21 cellular contexts compared by ENCODE assay signal in genomic region chr21:44253832-44254700, GRCh38. TPM values are rescaled to one million over a fixed set of nuclear protein-coding genes. Genes with fewer than 3 reads are reported as not detected.
A peak's percentile ranks its signal among the peaks of the same experiment; 100 is the strongest.
DNase-seq lines count a peak whose midpoint lies in the region; ATAC-seq and TF ChIP-seq lines count a peak whose summit lies in the region.
"Had no signal": no experiment of that assay in that cellular context is flagged by ENCODE, and none has a peak within 500 bp of the region (broad histone marks: within the 10 kb centered on the region; RNA-seq: fewer than 3 reads in every experiment).

No MANE protein-coding gene starts in this region.

- peak; percentile 63 for TF ChIP-seq CTCF in MM.1S (IDR thresholded peaks at IDR 0.05; ENCODE audit: low read length)
- TF ChIP-seq CTCF in hepatocyte (IDR thresholded peaks at IDR 0.05; ENCODE audit: poor library complexity) = no peak
- TF ChIP-seq CTCF in spleen (IDR thresholded peaks at IDR 0.05 in 8 of 11, conservative IDR thresholded peaks at IDR 0.05 in 3 of 11) = no peak
- no peak for TF ChIP-seq CTCF in esophagus muscularis mucosa (IDR thresholded peaks at IDR 0.05)

- no peak overlapping the region for H3K4me3 Mint-ChIP-seq in activated naive CD4-positive, alpha-beta T cell treated with anti-CD3 and anti-CD28 coated beads, Interleukin-2, amount 50 U/mL, for 24 hours
- no peak overlapping the region for H3K4me3 Mint-ChIP-seq in effector memory CD8-positive, alpha-beta T cell
- H3K4me3 Mint-ChIP-seq: nephron progenitor cell had no signal

- H3K4me2 ChIP-seq in MM.1S (ENCODE audit: low read depth, low read length) = no peak overlapping the region
- H3K4me2 ChIP-seq in hepatocyte = no peak overlapping the region

- H3K27me3 ChIP-seq in MM.1S (replicated peaks; ENCODE audit: insufficient read depth, low read length) (peaks cover 42% of the 10 kb centered on the region), hepatocyte (no peaks in the 10 kb centered on the region), spleen (replicated peaks in 1 of 7) (peaks cover 0 to 20% (median 3%) of the 10 kb centered on the region in 7 donors), esophagus muscularis mucosa (peaks cover 0 to 31% (median 0%) of the 10 kb centered on the region in 4 donors)
- H3K27me3 ChIP-seq: body of pancreas had no signal

- no peaks in the 10 kb centered on the region for H3K27me3 Mint-ChIP-seq in activated naive CD4-positive, alpha-beta T cell treated with anti-CD3 and anti-CD28 coated beads, Interleukin-2, amount 50 U/mL, for 24 hours
- H3K27me3 Mint-ChIP-seq in effector memory CD8-positive, alpha-beta T cell = peaks cover 7 to 32% of the 10 kb centered on the region in 2 donors

- no peaks in the 10 kb centered on the region for H3K4me1 Mint-ChIP-seq in activated naive CD4-positive, alpha-beta T cell treated with anti-CD3 and anti-CD28 coated beads, Interleukin-2, amount 50 U/mL, for 24 hours
- H3K4me1 Mint-ChIP-seq in effector memory CD8-positive, alpha-beta T cell (ENCODE audit: low read depth in 2 of 2) = no peaks in the 10 kb centered on the region
- H3K4me1 Mint-ChIP-seq: nephron progenitor cell had no signal

- H3K9me2 ChIP-seq in MM.1S (replicated peaks; ENCODE audit: insufficient read depth, low read length) (no peaks in the 10 kb centered on the region), hepatocyte (replicated peaks; ENCODE audit: insufficient read depth) (no peaks in the 10 kb centered on the region)

- no peaks in the 10 kb centered on the region for H3K9me3 Mint-ChIP-seq in activated naive CD4-positive, alpha-beta T cell treated with anti-CD3 and anti-CD28 coated beads, Interleukin-2, amount 50 U/mL, for 24 hours
- no peaks in the 10 kb centered on the region for H3K9me3 Mint-ChIP-seq in effector memory CD8-positive, alpha-beta T cell
- H3K9me3 Mint-ChIP-seq: nephron progenitor cell had no signal

- no peak for TF ChIP-seq POLR2A in spleen (IDR thresholded peaks at IDR 0.05)
- TF ChIP-seq POLR2A in esophagus muscularis mucosa (IDR thresholded peaks at IDR 0.05; ENCODE audit: low read depth) = no peak

- no peaks in the 10 kb centered on the region for H3F3A ChIP-seq in MM.1S (ENCODE audit: insufficient read depth, low read length)

- H4K20me1 ChIP-seq in MM.1S (ENCODE audit: insufficient read depth, low read length) = no peaks in the 10 kb centered on the region
- H4K20me1 ChIP-seq in hepatocyte (ENCODE audit: insufficient read depth, poor library complexity, severe bottlenecking) = no peaks in the 10 kb centered on the region

- no peaks in the 10 kb centered on the region for H3K36me3 Mint-ChIP-seq in activated naive CD4-positive, alpha-beta T cell treated with anti-CD3 and anti-CD28 coated beads, Interleukin-2, amount 50 U/mL, for 24 hours
- no peaks in the 10 kb centered on the region for H3K36me3 Mint-ChIP-seq in effector memory CD8-positive, alpha-beta T cell (ENCODE audit: insufficient read depth)

- peak overlapping the region; percentile 59 for H3K27ac Mint-ChIP-seq in activated naive CD4-positive, alpha-beta T cell treated with anti-CD3 and anti-CD28 coated beads, Interleukin-2, amount 50 U/mL, for 24 hours
- H3K27ac Mint-ChIP-seq in effector memory CD8-positive, alpha-beta T cell = peak overlapping the region in 1 of 2 donors; percentile 75
- H3K27ac Mint-ChIP-seq: nephron progenitor cell had no signal

- no peaks in the 10 kb centered on the region for H3K36me3 ChIP-seq in MM.1S (replicated peaks; ENCODE audit: insufficient read depth, low read length)
- no peaks in the 10 kb centered on the region for H3K36me3 ChIP-seq in hepatocyte (replicated peaks; ENCODE audit: insufficient read depth, low read depth)
- H3K36me3 ChIP-seq in spleen = no peaks in the 10 kb centered on the region
- no peaks in the 10 kb centered on the region for H3K36me3 ChIP-seq in esophagus muscularis mucosa

- no peak for DNase-seq in activated naive CD4-positive, alpha-beta T cell treated with anti-CD3 and anti-CD28 coated beads, Interleukin-2, amount 50 U/mL, for 16 hours
- peak; percentile 49 for DNase-seq in MM.1S
- peak; percentile 3 for DNase-seq in hepatocyte (ENCODE audit: low spot score)
- peak; percentile 68 for DNase-seq in spleen
- DNase-seq in effector memory CD8-positive, alpha-beta T cell = no peak
- no peak for DNase-seq in epidermal melanocyte (ENCODE audit: insufficient read length, low spot score)
- DNase-seq in esophagus muscularis mucosa (ENCODE audit: extremely low spot score) = no peak
- DNase-seq: activated CD4-positive, alpha-beta T cell treated with anti-CD3 and anti-CD28 coated beads for 1 hour; activated naive CD4-positive, alpha-beta T cell; cortex of kidney; NCI-H1694 treated with DMSO at 0.1 percent for 48 hours; NCI-H446; nephron progenitor cell; SHP77 had no signal

- no peak overlapping the region for H3K9ac ChIP-seq in MM.1S (ENCODE audit: low read length)

- intact Hi-C loops in spleen (cut with DNase I; ENCODE audit: low total_unique reads) (no loop called here), esophagus muscularis mucosa (cut with DNase I) (no loop called here)

- H3K27ac ChIP-seq in MM.1S (ENCODE audit: low read length) = no peak overlapping the region
- no peak overlapping the region for H3K27ac ChIP-seq in hepatocyte
- no peak overlapping the region for H3K27ac ChIP-seq in spleen
- H3K27ac ChIP-seq in esophagus muscularis mucosa (replicated peaks in 1 of 4) = no peak overlapping the region
- H3K27ac ChIP-seq: body of pancreas had no signal

- H3K9me3 ChIP-seq in MM.1S (replicated peaks; ENCODE audit: insufficient read depth, low read length) = no peaks in the 10 kb centered on the region
- no peaks in the 10 kb centered on the region for H3K9me3 ChIP-seq in hepatocyte (ENCODE audit: low read depth)
- H3K9me3 ChIP-seq in spleen = no peaks in the 10 kb centered on the region
- H3K9me3 ChIP-seq in esophagus muscularis mucosa = peaks cover 0 to under 1% (median 0%) of the 10 kb centered on the region in 4 donors
- H3K9me3 ChIP-seq: body of pancreas had no signal

- WGBS in hepatocyte (ENCODE audit: low lambda C conversion rate, missing lambda C conversion rate) = 89% methylated on average over 29 of the region's 29 CpGs
- 53 to 56% (median 55%) methylated on average over 27 to 29 of the region's 29 CpGs for WGBS in spleen, 5 donors
- WGBS in esophagus muscularis mucosa = 69% methylated on average over 27 of the region's 29 CpGs

- no peak for TF ChIP-seq EP300 in esophagus muscularis mucosa (IDR thresholded peaks at IDR 0.05)

- no peaks in the 10 kb centered on the region for H3K79me2 ChIP-seq in MM.1S (ENCODE audit: low read length)
- no peaks in the 10 kb centered on the region for H3K79me2 ChIP-seq in hepatocyte

- H2AFZ ChIP-seq in MM.1S (ENCODE audit: low read length) = no peak overlapping the region
- H2AFZ ChIP-seq in hepatocyte = no peak overlapping the region

- no peak for ATAC-seq in effector memory CD8-positive, alpha-beta T cell (replicated peaks)
- ATAC-seq: body of pancreas had no signal

- H3K4me1 ChIP-seq in MM.1S (ENCODE audit: low read length) (no peaks in the 10 kb centered on the region), hepatocyte (ENCODE audit: insufficient read depth) (no peaks in the 10 kb centered on the region), spleen (peaks cover 0 to 8% (median 3%) of the 10 kb centered on the region in 6 donors), esophagus muscularis mucosa (no peaks in the 10 kb centered on the region)
- H3K4me1 ChIP-seq: body of pancreas had no signal

- H3K4me3 ChIP-seq in MM.1S (ENCODE audit: low read length) (no peak overlapping the region), hepatocyte (no peak overlapping the region), spleen (no peak overlapping the region), esophagus muscularis mucosa (no peak overlapping the region)
- H3K4me3 ChIP-seq: body of pancreas had no signal

RNA-seq across cellular contexts. Expression of gene DNMT3L, which starts 7.6 kb away (rescaled TPM):
- total RNA-seq in hepatocyte (not detected in 2 replicates), spleen (not detected), esophagus muscularis mucosa (not detected)
- polyA plus RNA-seq in hepatocyte (0.33 TPM in 1 of 2 replicates, not detected in the other), spleen (not detected)
- total RNA-seq: body of pancreas; epithelial cell of proximal tubule; lung microvascular endothelial cell; MCF 10A; T-helper 2 cell treated with Interferon-gamma antibody and Interleukin-4, amounts not matched to agents 100 ng/mL and 5 ng/mL, for 36 hours had no signal
- polyA plus RNA-seq: AG04450 had no signal

RNA-seq across cellular contexts. Expression of gene ICOSLG, which starts 13.3 kb away (rescaled TPM):
- total RNA-seq in hepatocyte = 0.48 and 2.4 TPM in 2 replicates
- 0.68 and 1.9 TPM in 2 replicates for polyA plus RNA-seq in hepatocyte
- total RNA-seq in spleen = 10 to 100 TPM in 2 of 7 donors, 1 to 10 TPM in 5; 4.4 to 17.5 (median 8.5) TPM
- polyA plus RNA-seq in spleen = 1 to 10 TPM; 1.9 to 6.6 (median 3.7) TPM
- 1 to 10 TPM in 2 of 4 donors, under 1 TPM in 2; 0.42 to 1.7 (median 0.95) TPM for total RNA-seq in esophagus muscularis mucosa
- polyA plus RNA-seq: AG04450 had no signal

RNA-seq across cellular contexts. Expression of gene AIRE, which starts 31.6 kb away (rescaled TPM):
- total RNA-seq in hepatocyte (1.00 and 1.3 TPM in 2 replicates), spleen (under 1 TPM in 2 of 7 donors, not detected in 5; 0.10 to 0.16 TPM), esophagus muscularis mucosa (not detected)
- polyA plus RNA-seq in hepatocyte (0.32 and 0.42 TPM in 2 replicates), spleen (under 1 TPM in 2 of 3 donors, not detected in 1; 0.08 to 0.11 TPM)
- total RNA-seq: epithelial cell of proximal tubule, lung microvascular endothelial cell, MCF 10A had no signal
- polyA plus RNA-seq: AG04450 had no signal

RNA-seq across cellular contexts. Expression of gene PFKL, which starts 45.8 kb away (rescaled TPM):
- total RNA-seq in hepatocyte (115 and 140 TPM in 2 replicates), spleen (100 to 1,000 TPM in 5 of 7 donors, 10 to 100 TPM in 2; 88.1 to 145 (median 126) TPM), esophagus muscularis mucosa (100 to 1,000 TPM in 1 of 4 donors, 10 to 100 TPM in 3; 61.5 to 109 (median 83.4) TPM)
- polyA plus RNA-seq in hepatocyte (191 and 205 TPM in 2 replicates), spleen (100 to 1,000 TPM in 1 of 3 donors, 10 to 100 TPM in 2; 65.9 to 113 (median 84.4) TPM)

Comparison
In these comparisons a context has a peak if more than half of its experiments do, and no peak if none do; other contexts are left out.
1. DNase-seq: peak in MM.1S (single experiment), hepatocyte (single experiment) and spleen (single experiment); none in activated naive CD4-positive, alpha-beta T cell treated with anti-CD3 and anti-CD28 coated beads, Interleukin-2, amount 50 U/mL, for 16 hours (single experiment), effector memory CD8-positive, alpha-beta T cell (0 of 3), epidermal melanocyte (single experiment) and esophagus muscularis mucosa (single experiment).